38 cellular contexts compared by ENCODE assay signal in genomic region chr19:44549507-44549906, GRCh38. TPM values are rescaled to one million over a fixed set of nuclear protein-coding genes. Genes with fewer than 3 reads are reported as not detected.
"Had no signal": no experiment of that assay in that cellular context is flagged by ENCODE, and none has a peak within 500 bp of the region (broad histone marks: within the 10 kb centered on the region; RNA-seq: fewer than 3 reads in every experiment).

No MANE protein-coding gene starts in this region.

- H3K27ac ChIP-seq: ascending aorta, body of pancreas, brain microvascular endothelial cell, breast epithelium, WERI-Rb-1 had no signal

- H3K27me3 Mint-ChIP-seq: activated CD4-positive, alpha-beta memory T cell treated with anti-CD3 and anti-CD28 coated beads, Interleukin-2, amount 10 ng/mL, durations not matched to agents 7 days and 5 days; activated CD4-positive, alpha-beta T cell treated with anti-CD3 and anti-CD28 coated beads for 36 hours; activated CD4-positive, alpha-beta T cell treated with anti-CD3 and anti-CD28 coated beads, Interleukin-2, amount 10 ng/mL, durations not matched to agents 7 days and 5 days; activated CD8-positive, alpha-beta memory T cell treated with anti-CD3 and anti-CD28 coated beads, Interleukin-2, amount 10 ng/mL, durations not matched to agents 7 days and 5 days; activated naive CD4-positive, alpha-beta T cell treated with anti-CD3 and anti-CD28 coated beads, Interleukin-2, amount 10 ng/mL, durations not matched to agents 7 days and 5 days; T-helper 17 cell had no signal

- H3K36me3 ChIP-seq: ascending aorta, brain microvascular endothelial cell, breast epithelium, WERI-Rb-1 had no signal

- ATAC-seq: activated CD4-positive, alpha-beta T cell treated with anti-CD3 and anti-CD28 coated beads for 36 hours; activated CD4-positive, CD25-positive, alpha-beta regulatory T cell treated with anti-CD3 and anti-CD28 coated beads, Interleukin-2, amount 50 U/mL, for 24 hours; activated CD8-positive, alpha-beta memory T cell treated with anti-CD3 and anti-CD28 coated beads, Interleukin-2, amount 10 ng/mL, durations not matched to agents 7 days and 5 days; activated CD8-positive, alpha-beta T cell treated with anti-CD3 and anti-CD28 coated beads, Interleukin-2, amount 10 ng/mL, durations not matched to agents 7 days and 5 days; activated naive CD8-positive, alpha-beta T cell treated with anti-CD3 and anti-CD28 coated beads, Interleukin-2, amount 50 U/mL, for 24 hours; body of pancreas; T-helper 17 cell; WTC11 had no signal

- H3K4me3 Mint-ChIP-seq: activated CD4-positive, alpha-beta memory T cell treated with anti-CD3 and anti-CD28 coated beads, Interleukin-2, amount 10 ng/mL, durations not matched to agents 7 days and 5 days; activated CD4-positive, alpha-beta T cell treated with anti-CD3 and anti-CD28 coated beads for 36 hours; activated CD4-positive, alpha-beta T cell treated with anti-CD3 and anti-CD28 coated beads, Interleukin-2, amount 10 ng/mL, durations not matched to agents 7 days and 5 days; activated CD8-positive, alpha-beta memory T cell treated with anti-CD3 and anti-CD28 coated beads, Interleukin-2, amount 10 ng/mL, durations not matched to agents 7 days and 5 days; activated CD8-positive, alpha-beta T cell treated with anti-CD3 and anti-CD28 coated beads, Interleukin-2, amount 10 ng/mL, durations not matched to agents 7 days and 5 days; activated naive CD4-positive, alpha-beta T cell treated with anti-CD3 and anti-CD28 coated beads, Interleukin-2, amount 10 ng/mL, durations not matched to agents 7 days and 5 days; activated naive CD4-positive, alpha-beta T cell treated with anti-CD3 and anti-CD28 coated beads, Interleukin-2, amount 50 U/mL, for 24 hours; activated naive CD8-positive, alpha-beta T cell; activated naive CD8-positive, alpha-beta T cell treated with anti-CD3 and anti-CD28 coated beads, Interleukin-2, amount 10 ng/mL, durations not matched to agents 7 days and 5 days; activated naive CD8-positive, alpha-beta T cell treated with anti-CD3 and anti-CD28 coated beads, Interleukin-2, amount 50 U/mL, for 24 hours; activated T-cell treated with anti-CD3 and anti-CD28 coated beads, Interleukin-2, amount 50 U/mL, for 24 hours; T-helper 17 cell; WTC11 had no signal

- H3K4me3 ChIP-seq: ascending aorta, body of pancreas, breast epithelium had no signal

- H3K36me3 Mint-ChIP-seq: activated CD8-positive, alpha-beta memory T cell treated with anti-CD3 and anti-CD28 coated beads, Interleukin-2, amount 10 ng/mL, durations not matched to agents 7 days and 5 days; activated naive CD4-positive, alpha-beta T cell treated with anti-CD3 and anti-CD28 coated beads, Interleukin-2, amount 10 ng/mL, durations not matched to agents 7 days and 5 days; activated naive CD4-positive, alpha-beta T cell treated with anti-CD3 and anti-CD28 coated beads, Interleukin-2, amount 50 U/mL, for 24 hours; WTC11 had no signal

- H3K9me3 ChIP-seq: ascending aorta, body of pancreas, breast epithelium had no signal

- H3K4me1 ChIP-seq: ascending aorta, body of pancreas, breast epithelium had no signal

- H3K27me3 ChIP-seq: ascending aorta, body of pancreas, brain microvascular endothelial cell had no signal

- DNase-seq: activated CD4-positive, alpha-beta memory T cell treated with anti-CD3 and anti-CD28 coated beads, Interleukin-2, amount 10 ng/mL, durations not matched to agents 7 days and 5 days; activated CD4-positive, alpha-beta T cell treated with anti-CD3 and anti-CD28 coated beads for 1 hour; activated CD4-positive, alpha-beta T cell treated with anti-CD3 and anti-CD28 coated beads for 36 hours; activated CD4-positive, alpha-beta T cell treated with anti-CD3 and anti-CD28 coated beads for 48 hours; activated CD4-positive, alpha-beta T cell treated with anti-CD3 and anti-CD28 coated beads, Interleukin-2, amount 10 ng/mL, durations not matched to agents 7 days and 5 days; activated CD4-positive, alpha-beta T cell treated with anti-CD3 and anti-CD28 coated beads, Interleukin-2, amount 50 U/mL, for 48 hours; activated CD4-positive, CD25-positive, alpha-beta regulatory T cell; activated CD8-positive, alpha-beta memory T cell treated with anti-CD3 and anti-CD28 coated beads for 24 hours; activated CD8-positive, alpha-beta memory T cell treated with anti-CD3 and anti-CD28 coated beads, Interleukin-2, amount 10 ng/mL, durations not matched to agents 7 days and 5 days; activated CD8-positive, alpha-beta memory T cell treated with anti-CD3 and anti-CD28 coated beads, Interleukin-2, amount 50 U/mL, for 48 hours; activated CD8-positive, alpha-beta T cell treated with anti-CD3 and anti-CD28 coated beads, Interleukin-2, amount 10 ng/mL, durations not matched to agents 7 days and 5 days; activated effector memory CD4-positive, alpha-beta T cell treated with Interleukin-2 at 50 U/mL for 16 hours; activated gamma-delta T cell; activated naive CD4-positive, alpha-beta T cell treated with anti-CD3 and anti-CD28 coated beads, Interleukin-2, amount 10 ng/mL, durations not matched to agents 7 days and 5 days; activated naive CD4-positive, alpha-beta T cell treated with Interleukin-2 at 50 U/mL for 16 hours; activated naive CD8-positive, alpha-beta T cell treated with anti-CD3 and anti-CD28 coated beads, Interleukin-2, amount 10 ng/mL, durations not matched to agents 7 days and 5 days; activated naive CD8-positive, alpha-beta T cell treated with anti-CD3 and anti-CD28 coated beads, Interleukin-2, amount 50 U/mL, for 24 hours; activated T-cell treated with anti-CD3 and anti-CD28 coated beads, Interleukin-2, amount 50 U/mL, for 24 hours; activated T-cell treated with anti-CD3 and anti-CD28 coated beads, Interleukin-2, amount 50 U/mL, for 48 hours; amygdala; anterior cingulate cortex; body of pancreas; central memory CD4-positive, alpha-beta T cell; T-helper 17 cell; WERI-Rb-1 had no signal

- H3K4me1 Mint-ChIP-seq: activated CD4-positive, alpha-beta memory T cell treated with anti-CD3 and anti-CD28 coated beads, Interleukin-2, amount 10 ng/mL, durations not matched to agents 7 days and 5 days; activated CD4-positive, alpha-beta T cell treated with anti-CD3 and anti-CD28 coated beads for 36 hours; activated CD4-positive, alpha-beta T cell treated with anti-CD3 and anti-CD28 coated beads, Interleukin-2, amount 10 ng/mL, durations not matched to agents 7 days and 5 days; activated CD8-positive, alpha-beta memory T cell treated with anti-CD3 and anti-CD28 coated beads, Interleukin-2, amount 10 ng/mL, durations not matched to agents 7 days and 5 days; activated naive CD4-positive, alpha-beta T cell treated with anti-CD3 and anti-CD28 coated beads, Interleukin-2, amount 10 ng/mL, durations not matched to agents 7 days and 5 days; activated naive CD4-positive, alpha-beta T cell treated with anti-CD3 and anti-CD28 coated beads, Interleukin-2, amount 50 U/mL, for 24 hours; activated naive CD8-positive, alpha-beta T cell treated with anti-CD3 and anti-CD28 coated beads, Interleukin-2, amount 50 U/mL, for 24 hours; T-helper 17 cell; WTC11 had no signal

- H3K27ac Mint-ChIP-seq: activated CD4-positive, alpha-beta memory T cell treated with anti-CD3 and anti-CD28 coated beads, Interleukin-2, amount 10 ng/mL, durations not matched to agents 7 days and 5 days; activated CD4-positive, alpha-beta T cell treated with anti-CD3 and anti-CD28 coated beads for 36 hours; activated CD4-positive, alpha-beta T cell treated with anti-CD3 and anti-CD28 coated beads, Interleukin-2, amount 10 ng/mL, durations not matched to agents 7 days and 5 days; activated CD8-positive, alpha-beta memory T cell treated with anti-CD3 and anti-CD28 coated beads, Interleukin-2, amount 10 ng/mL, durations not matched to agents 7 days and 5 days; activated CD8-positive, alpha-beta T cell treated with anti-CD3 and anti-CD28 coated beads, Interleukin-2, amount 10 ng/mL, durations not matched to agents 7 days and 5 days; activated naive CD4-positive, alpha-beta T cell treated with anti-CD3 and anti-CD28 coated beads, Interleukin-2, amount 10 ng/mL, durations not matched to agents 7 days and 5 days; activated naive CD4-positive, alpha-beta T cell treated with anti-CD3 and anti-CD28 coated beads, Interleukin-2, amount 50 U/mL, for 24 hours; activated naive CD8-positive, alpha-beta T cell; activated naive CD8-positive, alpha-beta T cell treated with anti-CD3 and anti-CD28 coated beads, Interleukin-2, amount 10 ng/mL, durations not matched to agents 7 days and 5 days; activated naive CD8-positive, alpha-beta T cell treated with anti-CD3 and anti-CD28 coated beads, Interleukin-2, amount 50 U/mL, for 24 hours; activated T-cell treated with anti-CD3 and anti-CD28 coated beads, Interleukin-2, amount 50 U/mL, for 24 hours; activated T-helper 2 cell treated with anti-CD3 and anti-CD28 coated beads, Interferon-gamma antibody, Interleukin-2, Interleukin-4, amounts not matched to agents 10 μg/mL and 5 μg/mL and 100 μg/mL, durations not matched to agents 14 hours and 24 hours and 36 hours; T-helper 17 cell; WTC11 had no signal

RNA-seq across cellular contexts. Expression of gene CEACAM20, which starts 20.0 kb away (rescaled TPM):
- total RNA-seq: activated CD4-positive, alpha-beta memory T cell treated with anti-CD3 and anti-CD28 coated beads, Interleukin-2, amount 10 ng/mL, durations not matched to agents 7 days and 5 days; activated CD4-positive, alpha-beta T cell treated with anti-CD3 and anti-CD28 coated beads for 36 hours; activated CD4-positive, alpha-beta T cell treated with anti-CD3 and anti-CD28 coated beads, Interleukin-2, amount 10 ng/mL, durations not matched to agents 7 days and 5 days; activated CD8-positive, alpha-beta memory T cell treated with anti-CD3 and anti-CD28 coated beads, Interleukin-2, amount 10 ng/mL, durations not matched to agents 7 days and 5 days; activated CD8-positive, alpha-beta T cell treated with anti-CD3 and anti-CD28 coated beads, Interleukin-2, amount 10 ng/mL, durations not matched to agents 7 days and 5 days; activated naive CD8-positive, alpha-beta T cell treated with anti-CD3 and anti-CD28 coated beads, Interleukin-2, amount 10 ng/mL, durations not matched to agents 7 days and 5 days; activated T-helper 2 cell treated with anti-CD3 and anti-CD28 coated beads, Interferon-gamma antibody, Interleukin-2, Interleukin-4, amounts not matched to agents 10 μg/mL and 5 μg/mL and 100 μg/mL, durations not matched to agents 14 hours and 24 hours and 36 hours; ascending aorta; body of pancreas; cardiac septum; cerebellum; T-helper 1 cell treated with Interleukin-12 subunit alpha and Interleukin-12 subunit beta and Interleukin-4 antibody, amounts not matched to agents 30 ng/mL and 1 ng/mL, for 36 hours; T-helper 17 cell; T-helper 2 cell treated with Interferon-gamma antibody and Interleukin-4, amounts not matched to agents 100 ng/mL and 5 ng/mL, for 36 hours; WTC11 had no signal
- polyA plus RNA-seq: adipose tissue had no signal
